10 cellular contexts compared by ENCODE assay signal in genomic region chr16:67987460-67988160, GRCh38. TPM values are rescaled to one million over a fixed set of nuclear protein-coding genes. Genes with fewer than 3 reads are reported as not detected.
DNase-seq lines count a peak whose midpoint lies in the region; ATAC-seq and TF ChIP-seq lines count a peak whose summit lies in the region.
"Had no signal": no experiment of that assay in that cellular context is flagged by ENCODE, and none has a peak within 500 bp of the region (broad histone marks: within the 10 kb centered on the region; RNA-seq: fewer than 3 reads in every experiment).

No MANE protein-coding gene starts in this region.

- H3K36me3 ChIP-seq in WERI-Rb-1 (no peaks in the 10 kb centered on the region), Caco-2 (ENCODE audit: control insufficient read depth, insufficient read depth, low read length) (no peaks in the 10 kb centered on the region)
- H3K36me3 ChIP-seq: BLaER1 had no signal

- TF ChIP-seq CTCF in HFFc6 (IDR thresholded peaks at IDR 0.05) (no peak), WERI-Rb-1 (IDR thresholded peaks at IDR 0.05; ENCODE audit: low read depth, low read length) (no peak), Caco-2 (IDR thresholded peaks at IDR 0.05; ENCODE audit: insufficient read depth in 1 of 2, low read depth in 1 of 2, low read length in 1 of 2, severe bottlenecking in 1 of 2, unreplicated experiment in 1 of 2) (no peak)

- CTCF ChIA-PET in Caco-2 (lab: Charles Lee): no interaction called here

- H3K9me3 Mint-ChIP-seq in HFFc6 (no peaks in the 10 kb centered on the region), Caco-2 (ENCODE audit: unreplicated experiment) (no peaks in the 10 kb centered on the region)
- no peaks in the 10 kb centered on the region for H3K9me3 Mint-ChIP-seq in effector memory CD8-positive, alpha-beta T cell

- no peak overlapping the region for H3K27ac ChIP-seq in WERI-Rb-1
- H3K27ac ChIP-seq: BLaER1 had no signal

- H3K27ac Mint-ChIP-seq in HFFc6 (no peak overlapping the region), Caco-2 (ENCODE audit: unreplicated experiment) (no peak overlapping the region)
- peak overlapping the region; percentile 59 to 72 for H3K27ac Mint-ChIP-seq in effector memory CD8-positive, alpha-beta T cell

- intact Hi-C loops in Caco-2 (cut with micrococcal nuclease; ENCODE audit: unreplicated experiment): no loop called here

- H3K27me3 ChIP-seq in WERI-Rb-1 (ENCODE audit: insufficient read depth, low read depth, severe bottlenecking): no peaks in the 10 kb centered on the region
- H3K27me3 ChIP-seq in Caco-2 (replicated peaks; ENCODE audit: control insufficient read depth, insufficient read depth, low read length): no peaks in the 10 kb centered on the region
- H3K27me3 ChIP-seq: BLaER1 had no signal

- DNase-seq in Ammon's horn (ENCODE audit: low spot score): peak; percentile 49
- peak; percentile 18 for DNase-seq in HFFc6
- DNase-seq in effector memory CD8-positive, alpha-beta T cell: no peak
- peak; percentile 70 for DNase-seq in myocyte (ENCODE audit: low read depth)
- no peak for DNase-seq in WERI-Rb-1
- no peak for DNase-seq in Caco-2
- DNase-seq: activated CD4-positive, CD25-positive, alpha-beta regulatory T cell had no signal

- H3K4me1 Mint-ChIP-seq in HFFc6 (ENCODE audit: low read depth): peaks cover 16% of the 10 kb centered on the region
- peaks cover 14 to 15% of the 10 kb centered on the region in 2 donors for H3K4me1 Mint-ChIP-seq in effector memory CD8-positive, alpha-beta T cell (ENCODE audit: low read depth in 2 of 2)
- H3K4me1 Mint-ChIP-seq in Caco-2 (ENCODE audit: low read depth, unreplicated experiment): peaks cover 5% of the 10 kb centered on the region

- H3K36me3 Mint-ChIP-seq in HFFc6 (ENCODE audit: low read depth): no peaks in the 10 kb centered on the region; the same call in 1 of the 2 replicates
- H3K36me3 Mint-ChIP-seq in effector memory CD8-positive, alpha-beta T cell (ENCODE audit: insufficient read depth): peaks cover 5% of the 10 kb centered on the region
- no peaks in the 10 kb centered on the region for H3K36me3 Mint-ChIP-seq in Caco-2 (ENCODE audit: insufficient read depth, unreplicated experiment)

- H3K4me3 Mint-ChIP-seq in HFFc6: no peak overlapping the region
- no peak overlapping the region for H3K4me3 Mint-ChIP-seq in effector memory CD8-positive, alpha-beta T cell
- H3K4me3 Mint-ChIP-seq in Caco-2 (ENCODE audit: unreplicated experiment): no peak overlapping the region

- ATAC-seq in effector memory CD8-positive, alpha-beta T cell (replicated peaks): no peak
- no peak for ATAC-seq in HG03097 (IDR thresholded peaks at IDR 0.05; ENCODE audit: low FRiP score, unreplicated experiment)
- no peak for ATAC-seq in GM18511 (IDR thresholded peaks at IDR 0.05; ENCODE audit: unreplicated experiment)

- peaks cover 4% of the 10 kb centered on the region; the same call in 1 of the 2 replicates for H3K4me1 ChIP-seq in Caco-2

- BruUV-seq in Caco-2 (replicated peaks; lab: Mats Ljungman, UMichigan): no TSS peak

- POLR2A ChIA-PET in Caco-2 (lab: Charles Lee): no interaction called here

- H3K27me3 Mint-ChIP-seq in HFFc6 (ENCODE audit: insufficient read depth): peaks cover 2% of the 10 kb centered on the region
- H3K27me3 Mint-ChIP-seq in effector memory CD8-positive, alpha-beta T cell: no peaks in the 10 kb centered on the region
- H3K27me3 Mint-ChIP-seq in Caco-2 (ENCODE audit: insufficient read depth, unreplicated experiment): no peaks in the 10 kb centered on the region

- H3K9me3 ChIP-seq in WERI-Rb-1 (ENCODE audit: severe bottlenecking) (no peaks in the 10 kb centered on the region), Caco-2 (no peaks in the 10 kb centered on the region)
- H3K9me3 ChIP-seq: BLaER1 had no signal

- no peak overlapping the region for H3K4me3 ChIP-seq in WERI-Rb-1 (ENCODE audit: low read depth, low read length)
- no peak overlapping the region for H3K4me3 ChIP-seq in Caco-2 (ENCODE audit: low read depth, low read length)
- H3K4me3 ChIP-seq: BLaER1 had no signal

RNA-seq across cellular contexts. Expression of gene DPEP3, which starts 7.3 kb away (rescaled TPM):
- total RNA-seq in HFFc6 (2021; fragmentation: NEBNext Ultra II Directional; extraction: Animal tissue kit (Norgen Biotek cat#: 25700)): not detected
- total RNA-seq in myocyte: not detected in 2 replicates
- not detected for polyA plus RNA-seq in myocyte (2012)
- total RNA-seq in Caco-2 (2022): not detected in 2 replicates

RNA-seq across cellular contexts. Expression of gene DPEP2, which starts 11.7 kb away (rescaled TPM):
- total RNA-seq in HFFc6 (2021; fragmentation: NEBNext Ultra II Directional; extraction: Animal tissue kit (Norgen Biotek cat#: 25700)): not detected
- 0.05 TPM in 1 of 2 replicates, not detected in the other for total RNA-seq in myocyte
- polyA plus RNA-seq in myocyte (2012): not detected
- not detected in 2 replicates for total RNA-seq in Caco-2 (2022)

RNA-seq across cellular contexts. Expression of gene SLC12A4, which starts 19.2 kb away (rescaled TPM):
- total RNA-seq in HFFc6 (2021; fragmentation: NEBNext Ultra II Directional; extraction: Animal tissue kit (Norgen Biotek cat#: 25700)): 100 to 1,000 TPM in 1 of 6 experiments, 10 to 100 TPM in 5; 89.8 to 113 (median 98.9) TPM
- 85.9 and 98.3 TPM in 2 replicates for total RNA-seq in myocyte
- polyA plus RNA-seq in myocyte (2012): 151 TPM
- total RNA-seq in Caco-2 (2022): 97.0 and 107 TPM in 2 replicates

RNA-seq across cellular contexts. Expression of gene DPEP2NB, which starts 28.1 kb away (rescaled TPM):
- not detected for total RNA-seq in HFFc6 (2021; fragmentation: NEBNext Ultra II Directional; extraction: Animal tissue kit (Norgen Biotek cat#: 25700))
- total RNA-seq in myocyte: not detected in 2 replicates
- polyA plus RNA-seq in myocyte (2012): not detected
- total RNA-seq in Caco-2 (2022): not detected in 2 replicates

RNA-seq across cellular contexts. Expression of gene DDX28, which starts 35.4 kb away (rescaled TPM):
- total RNA-seq in HFFc6 (2021; fragmentation: NEBNext Ultra II Directional; extraction: Animal tissue kit (Norgen Biotek cat#: 25700)): 1 to 10 TPM; 7.2 to 8.5 (median 8.2) TPM
- total RNA-seq in myocyte (11.1 and 14.1 TPM in 2 replicates), Caco-2 (2022) (15.9 and 17.1 TPM in 2 replicates)
- 8.3 TPM for polyA plus RNA-seq in myocyte (2012)

Comparison
In these comparisons a context has a peak if more than half of its experiments do, and no peak if none do; other contexts are left out.
1. DNase-seq: peak in Ammon's horn (single experiment), HFFc6 (single experiment) and myocyte (single experiment); none in effector memory CD8-positive, alpha-beta T cell (0 of 3), WERI-Rb-1 (single experiment) and Caco-2 (0 of 2).
2. H3K27ac Mint-ChIP-seq: peak in effector memory CD8-positive, alpha-beta T cell (2 of 2); none in HFFc6 (single experiment) and Caco-2 (single experiment).